Comparison of ENCODE assay signal across 25 cellular contexts in the genomic region with DNA sequence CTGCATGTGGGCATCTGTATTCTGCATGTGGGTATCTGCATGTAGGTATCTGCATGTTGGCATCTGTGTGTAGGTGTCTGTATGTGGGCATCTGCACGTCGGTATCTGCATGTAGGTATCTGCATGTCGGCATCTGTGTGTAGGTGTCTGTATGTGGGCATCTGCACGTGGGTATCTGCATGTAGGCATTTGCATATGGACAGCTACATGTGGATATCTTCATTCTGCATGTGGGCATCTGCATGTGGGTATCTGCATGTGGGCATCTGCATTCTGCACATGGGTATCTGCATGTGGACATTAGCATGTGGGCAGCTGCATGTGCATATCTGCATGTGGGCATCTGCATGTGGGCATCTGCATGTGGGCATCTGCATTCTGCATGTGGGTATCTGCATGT.
"Had no signal": no experiment of that assay in that cellular context is flagged by ENCODE, and none has a peak within 500 bp of the region (broad histone marks: within the 10 kb centered on the region; RNA-seq: fewer than 3 reads in every experiment).

No MANE protein-coding gene starts in this region.

- H3K27me3 ChIP-seq: adrenal gland, ascending aorta, brain microvascular endothelial cell had no signal

- H3K4me3 ChIP-seq: adrenal gland, ascending aorta, lower lobe of right lung, mucosa of descending colon, SK-N-MC, thoracic aorta had no signal

- ATAC-seq: activated CD4-positive, CD25-positive, alpha-beta regulatory T cell treated with anti-CD3 and anti-CD28 coated beads, Interleukin-2, amount 50 U/mL, for 24 hours; left colon; lower lobe of right lung; mucosa of descending colon had no signal

- H3K36me3 Mint-ChIP-seq: type B pancreatic cell had no signal

- H3K27ac Mint-ChIP-seq: progenitor cell of endocrine pancreas, type B pancreatic cell had no signal

- H3K4me1 ChIP-seq: adrenal gland, ascending aorta, lower lobe of right lung had no signal

- H3K9me3 ChIP-seq: adrenal gland, ascending aorta, lower lobe of right lung, mucosa of descending colon, thoracic aorta had no signal

- H3K36me3 ChIP-seq: adrenal gland, ascending aorta, brain microvascular endothelial cell, lower lobe of right lung, thoracic aorta had no signal

- H3K27me3 Mint-ChIP-seq: progenitor cell of endocrine pancreas had no signal

- H3K27ac ChIP-seq: adrenal gland, ascending aorta, brain microvascular endothelial cell, lower lobe of right lung, SK-N-MC, thoracic aorta, VCaP had no signal

- H3K4me3 Mint-ChIP-seq: type B pancreatic cell had no signal

- DNase-seq: activated CD4-positive, alpha-beta T cell treated with anti-CD3 and anti-CD28 coated beads, Interleukin-2, amount 50 U/mL, for 4 hours; activated naive CD4-positive, alpha-beta T cell treated with Interleukin-2 at 50 U/mL for 16 hours; adrenal gland; brain microvascular endothelial cell; central memory CD4-positive, alpha-beta T cell; dermis blood vessel endothelial cell; effector CD8-positive, alpha-beta T cell; erythroblast; foreskin fibroblast; left colon; lower lobe of right lung; mesendoderm; mucosa of descending colon; retina; stimulated activated CD4-positive, alpha-beta T cell treated with anti-CD3 and anti-CD28 coated beads, Interleukin-2, amount 100 ng/mL, for 48 hours; stimulated activated CD8-positive, alpha-beta memory T cell treated with anti-CD3 and anti-CD28 coated beads, Interleukin-4, amount 100 ng/mL, for 48 hours; stimulated activated naive CD4-positive, alpha-beta T cell treated with Interleukin-2 at 50 U/mL for 16 hours; SW 1271 had no signal

- H3K9me3 Mint-ChIP-seq: type B pancreatic cell had no signal
